Comparison of ENCODE assay signal across 28 cellular contexts in genomic region chr14:99764222-99764706, GRCh38.
"Had no signal": no experiment of that assay in that cellular context is flagged by ENCODE, and none has a peak within 500 bp of the region (broad histone marks: within the 10 kb centered on the region; RNA-seq: fewer than 3 reads in every experiment).

No MANE protein-coding gene starts in this region.

- ATAC-seq: activated T-helper 17 cell treated with anti-CD3 and anti-CD28 coated beads, Interleukin-2, amount 50 U/mL, for 72 hours; Panc1; Right ventricle myocardium inferior had no signal

- H3K27ac ChIP-seq: adrenal gland, SK-N-MC, VCaP had no signal

- H3K36me3 ChIP-seq: adrenal gland had no signal

- H3K4me3 ChIP-seq: adrenal gland, SK-N-MC had no signal

- H3K27me3 ChIP-seq: adrenal gland had no signal

- DNase-seq: activated CD4-positive, alpha-beta memory T cell treated with anti-CD3 and anti-CD28 coated beads, Interleukin-2, amount 10 ng/mL, durations not matched to agents 7 days and 5 days; activated CD4-positive, alpha-beta T cell treated with anti-CD3 and anti-CD28 coated beads, Interleukin-2, amount 10 ng/mL, durations not matched to agents 7 days and 5 days; activated CD4-positive, CD25-positive, alpha-beta regulatory T cell; activated naive CD4-positive, alpha-beta T cell treated with anti-CD3 and anti-CD28 coated beads, Interleukin-2, amount 50 U/mL, for 16 hours; activated naive CD8-positive, alpha-beta T cell treated with anti-CD3 and anti-CD28 coated beads, Interleukin-2, amount 10 ng/mL, durations not matched to agents 7 days and 5 days; activated T-cell treated with anti-CD3 and anti-CD28 coated beads for 4 hours; activated T-cell treated with anti-CD3 and anti-CD28 coated beads, Interleukin-2, amount 50 U/mL, for 48 hours; anterior cingulate cortex; caudate nucleus; NCI-H1048; NCI-H146; NCI-H187 treated with DMSO at 0.1 percent for 48 hours; NCI-H2081 treated with DMSO at 0.1 percent for 48 hours; NCI-H2171 treated with DMSO at 0.1 percent for 48 hours; NCI-H226; NCI-H510A; NCI-H526 treated with DMSO at 0.1 percent for 48 hours; NCI-H82; NK-92 treated with Interleukin-12 subunit alpha and Interleukin-12 subunit beta, amount 100 ng/mL, for 24 hours; OCI-M1; RPMI8226; T-helper 1 cell had no signal

- H3K9me3 ChIP-seq: adrenal gland had no signal
